9 cellular contexts compared by ENCODE assay signal in genomic region chr13:99577934-99578917, GRCh38. TPM values are rescaled to one million over a fixed set of nuclear protein-coding genes. Genes with fewer than 3 reads are reported as not detected.
A peak's percentile ranks its signal among the peaks of the same experiment; 100 is the strongest.
DNase-seq lines count a peak whose midpoint lies in the region; TF ChIP-seq lines count a peak whose summit lies in the region.
"Had no signal": no experiment of that assay in that cellular context is flagged by ENCODE, and none has a peak within 500 bp of the region (broad histone marks: within the 10 kb centered on the region; RNA-seq: fewer than 3 reads in every experiment).

No MANE protein-coding gene starts in this region.

- no peak overlapping the region for H3K4me3 ChIP-seq in testis

- TF ChIP-seq CTCF in testis (IDR thresholded peaks at IDR 0.05): peak in 2 of 3 experiments; percentile 10 to 26

- no peaks in the 10 kb centered on the region for H3K9me3 ChIP-seq in testis

- TF ChIP-seq POLR2A in testis (IDR thresholded peaks at IDR 0.05): no peak

- H3K27ac ChIP-seq in testis: no peak overlapping the region

- peak; percentile 14 for DNase-seq in SKM-1 treated with dmso at 0.1 percent for 144 hours (lab: John Stamatoyannopoulos, UW; ENCODE audit: unreplicated experiment)
- no peak for DNase-seq in SKM-1 (lab: John Stamatoyannopoulos, UW; ENCODE audit: unreplicated experiment)
- peak; percentile 23 for DNase-seq in RPMI8226
- DNase-seq in foreskin melanocyte: peak; percentile 11
- no peak for DNase-seq in testis
- no peak for DNase-seq in NCI-H1048 (lab: John Stamatoyannopoulos, UW)
- no peak for DNase-seq in NCI-H2227 (lab: John Stamatoyannopoulos, UW; ENCODE audit: unreplicated experiment)
- DNase-seq in NOMO-1 treated with dmso at 0.1 percent for 144 hours (lab: John Stamatoyannopoulos, UW; ENCODE audit: unreplicated experiment): no peak
- DNase-seq: CD4-positive, alpha-beta T cell had no signal

- H3K27me3 ChIP-seq in testis: no peaks in the 10 kb centered on the region

- WGBS in testis, 2 donors: 59 to 61% methylated on average over 10 of the region's 10 CpGs

- intact Hi-C loops in testis (cut with DNase I; ENCODE audit: low total_unique reads): no loop called here

- no peaks in the 10 kb centered on the region for H3K36me3 ChIP-seq in testis (ENCODE audit: low read depth, missing control alignments)

- peaks cover 8% of the 10 kb centered on the region for H3K4me1 ChIP-seq in testis

RNA-seq across cellular contexts. Expression of gene CLYBL, which starts 28.3 kb away (rescaled TPM):
- 10 to 100 TPM; 21.5 to 22.7 TPM for total RNA-seq in testis
- polyA plus RNA-seq in testis (ENCODE audit: insufficient read depth, low read depth, low replicate concordance): 15.4 TPM

Comparison
In these comparisons a context has a peak if more than half of its experiments do, and no peak if none do; other contexts are left out.
1. DNase-seq: peak in SKM-1 treated with dmso at 0.1 percent for 144 hours (single experiment), RPMI8226 (single experiment) and foreskin melanocyte (single experiment); none in SKM-1 (single experiment), testis (single experiment), NCI-H1048 (single experiment), NCI-H2227 (single experiment) and NOMO-1 treated with dmso at 0.1 percent for 144 hours (single experiment).